Comparison of ENCODE assay signal across 19 cellular contexts in the genomic region with DNA sequence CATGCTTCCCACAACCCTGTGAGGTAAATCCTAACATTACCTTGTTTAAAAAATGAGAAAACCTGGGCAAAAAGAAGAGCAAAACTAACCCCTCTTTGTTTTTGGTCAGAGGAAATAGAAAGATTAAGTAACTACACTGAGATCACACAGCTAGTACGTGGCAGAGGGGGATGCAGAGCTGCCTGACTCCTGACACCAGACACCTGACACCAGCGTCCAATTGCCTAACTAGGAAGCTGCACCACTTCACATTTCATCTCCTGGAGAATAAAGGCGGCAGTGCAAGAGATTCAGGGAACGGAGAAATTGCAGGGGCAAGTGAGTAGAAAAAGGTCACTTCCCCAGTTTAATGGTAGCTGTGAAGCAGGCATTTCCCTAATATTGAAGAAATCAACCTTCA.
DNase-seq lines count a peak whose midpoint lies in the region; ATAC-seq and TF ChIP-seq lines count a peak whose summit lies in the region.
"Had no signal": no experiment of that assay in that cellular context is flagged by ENCODE, and none has a peak within 500 bp of the region (broad histone marks: within the 10 kb centered on the region; RNA-seq: fewer than 3 reads in every experiment).

No MANE protein-coding gene starts in this region.

- POLR2A ChIA-PET in CD4-positive, alpha-beta T cell (lab: Charles Lee) = no interaction called here

- H3K4me3 Mint-ChIP-seq in CD4-positive, alpha-beta T cell = no peak overlapping the region
- H3K4me3 Mint-ChIP-seq: activated naive CD4-positive, alpha-beta T cell treated with anti-CD3 and anti-CD28 coated beads, Interleukin-2, amount 10 ng/mL, durations not matched to agents 7 days and 5 days; activated T-cell treated with anti-CD3 and anti-CD28 coated beads, Interleukin-2, amount 50 U/mL, for 24 hours; CD14-positive monocyte; type B pancreatic cell had no signal

- no peaks in the 10 kb centered on the region for H3K9me3 Mint-ChIP-seq in CD4-positive, alpha-beta T cell
- H3K9me3 Mint-ChIP-seq: activated naive CD4-positive, alpha-beta T cell treated with anti-CD3 and anti-CD28 coated beads, Interleukin-2, amount 10 ng/mL, durations not matched to agents 7 days and 5 days; activated T-cell treated with anti-CD3 and anti-CD28 coated beads, Interleukin-2, amount 50 U/mL, for 24 hours; type B pancreatic cell had no signal

- H3K27me3 Mint-ChIP-seq in CD4-positive, alpha-beta T cell = no peaks in the 10 kb centered on the region
- H3K27me3 Mint-ChIP-seq: activated naive CD4-positive, alpha-beta T cell treated with anti-CD3 and anti-CD28 coated beads, Interleukin-2, amount 10 ng/mL, durations not matched to agents 7 days and 5 days; activated T-cell treated with anti-CD3 and anti-CD28 coated beads, Interleukin-2, amount 50 U/mL, for 24 hours; type B pancreatic cell had no signal

- H3K27ac Mint-ChIP-seq in CD4-positive, alpha-beta T cell = no peak overlapping the region
- H3K27ac Mint-ChIP-seq: activated naive CD4-positive, alpha-beta T cell treated with anti-CD3 and anti-CD28 coated beads, Interleukin-2, amount 10 ng/mL, durations not matched to agents 7 days and 5 days; activated T-cell treated with anti-CD3 and anti-CD28 coated beads, Interleukin-2, amount 50 U/mL, for 24 hours; CD14-positive monocyte; type B pancreatic cell had no signal

- H3K27me3 ChIP-seq in cardiac muscle cell = no peaks in the 10 kb centered on the region
- H3K27me3 ChIP-seq in testis = no peaks in the 10 kb centered on the region
- no peaks in the 10 kb centered on the region for H3K27me3 ChIP-seq in CD4-positive, alpha-beta T cell (ENCODE audit: control insufficient read depth, insufficient read depth, low read length)
- H3K27me3 ChIP-seq: body of pancreas, MG63 had no signal

- intact Hi-C loops in left cardiac atrium (cut with DNase I) = no loop called here
- intact Hi-C loops in testis (cut with DNase I; ENCODE audit: low total_unique reads) = no loop called here
- intact Hi-C loops in CD4-positive, alpha-beta T cell (cut with DNase I, micrococcal nuclease) = no loop called here

- no peak for ATAC-seq in left cardiac atrium
- ATAC-seq in CD4-positive, alpha-beta T cell (ENCODE audit: poor library complexity) = no peak
- ATAC-seq: body of pancreas; sciatic nerve; stimulated activated naive CD8-positive, alpha-beta T cell treated with anti-CD3 and anti-CD28 coated beads, Interleukin-15, Interleukin-2, amounts not matched to agents 100 U/mL and 50 U/mL, for 24 hours had no signal

- H3K36me3 Mint-ChIP-seq in CD4-positive, alpha-beta T cell (ENCODE audit: low read depth) = no peaks in the 10 kb centered on the region
- H3K36me3 Mint-ChIP-seq: activated naive CD4-positive, alpha-beta T cell treated with anti-CD3 and anti-CD28 coated beads, Interleukin-2, amount 10 ng/mL, durations not matched to agents 7 days and 5 days; CD14-positive monocyte; type B pancreatic cell had no signal

- CTCF ChIA-PET in CD4-positive, alpha-beta T cell (lab: Charles Lee) = no interaction called here

- H3K27ac ChIP-seq in cardiac muscle cell (no peak overlapping the region), testis (no peak overlapping the region)
- H3K27ac ChIP-seq in CD4-positive, alpha-beta T cell (ENCODE audit: low read depth, low read length) = no peak overlapping the region
- H3K27ac ChIP-seq: body of pancreas, VCaP had no signal

- H3K9me3 ChIP-seq in cardiac muscle cell (ENCODE audit: low read depth) = no peaks in the 10 kb centered on the region
- no peaks in the 10 kb centered on the region for H3K9me3 ChIP-seq in testis
- H3K9me3 ChIP-seq in CD4-positive, alpha-beta T cell (ENCODE audit: control insufficient read depth, low read length) = no peaks in the 10 kb centered on the region
- H3K9me3 ChIP-seq: body of pancreas, MG63 had no signal

- H3K4me1 Mint-ChIP-seq in CD4-positive, alpha-beta T cell (ENCODE audit: low read depth) = no peaks in the 10 kb centered on the region
- H3K4me1 Mint-ChIP-seq: activated naive CD4-positive, alpha-beta T cell treated with anti-CD3 and anti-CD28 coated beads, Interleukin-2, amount 10 ng/mL, durations not matched to agents 7 days and 5 days; CD14-positive monocyte had no signal

- H3K4me1 ChIP-seq in cardiac muscle cell (ENCODE audit: low read depth) = no peaks in the 10 kb centered on the region
- H3K4me1 ChIP-seq in testis = no peaks in the 10 kb centered on the region

- no peaks in the 10 kb centered on the region for H3K36me3 ChIP-seq in cardiac muscle cell
- H3K36me3 ChIP-seq in testis (ENCODE audit: low read depth, missing control alignments) = no peaks in the 10 kb centered on the region
- H3K36me3 ChIP-seq: MG63 had no signal

- TF ChIP-seq POLR2A in testis (IDR thresholded peaks at IDR 0.05) = no peak

- WGBS in testis, 2 donors = 68 to 70% methylated on average over 4 of the region's 4 CpGs

- DNase-seq in cardiac muscle cell (ENCODE audit: low read depth in 1 of 2, low spot score in 1 of 2) (peak; percentile 7 to 48), left cardiac atrium (no peak), NCI-H524 treated with DMSO at 0.1 percent for 48 hours (lab: John Stamatoyannopoulos, UW) (peak; percentile 67), fibroblast of villous mesenchyme (ENCODE audit: low read depth) (peak; percentile 9), testis (no peak), NCI-H146 (lab: John Stamatoyannopoulos, UW) (no peak)
- DNase-seq in activated naive CD4-positive, alpha-beta T cell (lab: John Stamatoyannopoulos, UW) = no peak
- no peak for DNase-seq in CD4-positive, alpha-beta T cell
- DNase-seq: activated CD4-positive, alpha-beta T cell treated with anti-CD3 and anti-CD28 coated beads, Interleukin-2, amount 50 U/mL, for 48 hours; activated naive CD4-positive, alpha-beta T cell treated with anti-CD3 and anti-CD28 coated beads, Interleukin-2, amount 10 ng/mL, durations not matched to agents 7 days and 5 days; activated T-cell treated with anti-CD3 and anti-CD28 coated beads, Interleukin-2, amount 50 U/mL, for 24 hours; body of pancreas; MG63; stimulated activated naive CD8-positive, alpha-beta T cell treated with anti-CD3 and anti-CD28 coated beads, Interleukin-15, Interleukin-2, amounts not matched to agents 100 U/mL and 50 U/mL, for 24 hours; T-helper 1 cell had no signal

- no peak overlapping the region for H3K4me3 ChIP-seq in cardiac muscle cell
- H3K4me3 ChIP-seq in fibroblast of villous mesenchyme (ENCODE audit: low read depth, low read length) = no peak overlapping the region
- H3K4me3 ChIP-seq in testis = no peak overlapping the region
- H3K4me3 ChIP-seq: body of pancreas, MG63 had no signal

- no peak for TF ChIP-seq CTCF in cardiac muscle cell (IDR thresholded peaks at IDR 0.05; ENCODE audit: low read depth, low read length)
- TF ChIP-seq CTCF in fibroblast of villous mesenchyme (IDR thresholded peaks at IDR 0.05; ENCODE audit: insufficient read depth, low read depth, low read length) = no peak
- no peak for TF ChIP-seq CTCF in testis (IDR thresholded peaks at IDR 0.05)
- no peak for TF ChIP-seq CTCF in CD4-positive, alpha-beta T cell (IDR thresholded peaks at IDR 0.05)

Comparison
In these comparisons a context has a peak if more than half of its experiments do, and no peak if none do; other contexts are left out.
1. DNase-seq: peak in cardiac muscle cell (2 of 2), NCI-H524 treated with DMSO at 0.1 percent for 48 hours (single experiment) and fibroblast of villous mesenchyme (single experiment); none in left cardiac atrium (single experiment), activated naive CD4-positive, alpha-beta T cell (0 of 4), testis (single experiment), NCI-H146 (single experiment) and CD4-positive, alpha-beta T cell (0 of 10).